In genomic region chr1:186819140-186819539, GRCh38 we compare ENCODE assay signal across 11 cellular contexts. TPM values are rescaled to one million over a fixed set of nuclear protein-coding genes. Genes with fewer than 3 reads are reported as not detected.
A peak's percentile ranks its signal among the peaks of the same experiment; 100 is the strongest.
DNase-seq lines count a peak whose midpoint lies in the region; ATAC-seq, FAIRE-seq and TF ChIP-seq lines count a peak whose summit lies in the region.
"Had no signal": no experiment of that assay in that cellular context is flagged by ENCODE, and none has a peak within 500 bp of the region (broad histone marks: within the 10 kb centered on the region; RNA-seq: fewer than 3 reads in every experiment).

No MANE protein-coding gene starts in this region.

- TF ChIP-seq EP300 in A549 (IDR thresholded peaks at IDR 0.05) = no peak

- no peak for TF ChIP-seq RAD21 in A549 (conservative IDR thresholded peaks at IDR 0.05 in 1 of 2, IDR thresholded peaks at IDR 0.05 in 1 of 2)

- H3K4me3 ChIP-seq in A549 = no peak overlapping the region
- H3K4me3 ChIP-seq: right lobe of liver, tibial nerve had no signal

- H3K4me2 ChIP-seq in A549 = peak overlapping the region; percentile 59

- no peaks in the 10 kb centered on the region for H3K4me1 Mint-ChIP-seq in nephron progenitor cell

- H3K9me3 ChIP-seq in A549 = no peaks in the 10 kb centered on the region
- H3K9me3 ChIP-seq: right lobe of liver, tibial nerve had no signal

- H3K27ac Mint-ChIP-seq in nephron progenitor cell = no peak overlapping the region

- H3K4me1 ChIP-seq in A549 = peaks cover 35% of the 10 kb centered on the region
- H3K4me1 ChIP-seq: right lobe of liver had no signal

- 34% methylated on average over 3 of the region's 3 CpGs for WGBS in A549 (ENCODE audit: missing lambda C conversion rate)

- H3K4me3 Mint-ChIP-seq in nephron progenitor cell = no peak overlapping the region

- TF ChIP-seq POLR2A in A549 (IDR thresholded peaks at IDR 0.05; ENCODE audit: low read length) = no peak

- no peak for DNase-seq in A549 (ENCODE audit: low read depth in 1 of 2, low spot score in 1 of 2)
- no peak for DNase-seq in activated T-cell treated with anti-CD3 and anti-CD28 coated beads for 4 hours
- DNase-seq in nephron progenitor cell = no peak
- no peak for DNase-seq in NCI-H446 (lab: John Stamatoyannopoulos, UW)
- no peak for DNase-seq in iPS-NIHi7 (ENCODE audit: extremely low spot score)
- DNase-seq: right lobe of liver had no signal

- POLR2A ChIA-PET in A549 (lab: Yijun Ruan, JAX) = no interaction called here

- no peaks in the 10 kb centered on the region for H3K36me3 Mint-ChIP-seq in nephron progenitor cell (ENCODE audit: low read depth)

- no peaks in the 10 kb centered on the region for H3K27me3 Mint-ChIP-seq in nephron progenitor cell (ENCODE audit: low read depth, poor library complexity)

- H3K9me3 Mint-ChIP-seq in nephron progenitor cell = no peaks in the 10 kb centered on the region

- TF ChIP-seq CTCF in A549 (IDR thresholded peaks at IDR 0.05) (no peak), nephron progenitor cell (IDR thresholded peaks at IDR 0.05) (no peak)

- FAIRE-seq in A549 (lab: Jason Lieb, UNC) (no peak), TTC549 (lab: Jason Lieb, UNC) (peak; percentile 26)

- ATAC-seq in A549 (no peak), GM19438 (IDR thresholded peaks at IDR 0.05; ENCODE audit: low read depth, unreplicated experiment) (peak; percentile 65), HG03066 (IDR thresholded peaks at IDR 0.05; ENCODE audit: low read depth, unreplicated experiment) (peak; percentile 86)
- ATAC-seq: Panc1 had no signal

- peak overlapping the region; percentile 9 to 21; a peak in 4 of 6 replicates for H3K27ac ChIP-seq in A549
- H3K27ac ChIP-seq: right lobe of liver had no signal

- CTCF ChIA-PET in A549 (lab: Yijun Ruan, JAX) = interaction anchor here (1.0 to 1.4 kb wide), 2 partner anchors 13 to 444 kb away, joined by 3 read pairs; partner anchors contain the start of genes ODR4 and TPR

TF ChIP-seq in A549, 52 proteins besides CTCF, POLR2A, EP300 and RAD21:
- TF ChIP-seq KDM1A (IDR thresholded peaks at IDR 0.05; ENCODE audit: low read depth) = no peak
- TF ChIP-seq TFCP2L1 (CRISPR knock-in tag; IDR thresholded peaks at IDR 0.05) = no peak
- no peak for TF ChIP-seq HEYL (CRISPR knock-in tag; IDR thresholded peaks at IDR 0.05)
- no peak for TF ChIP-seq BCL3 (IDR thresholded peaks at IDR 0.05)
- TF ChIP-seq TP53 (CRISPR knock-in tag; IDR thresholded peaks at IDR 0.05) = no peak
- no peak for TF ChIP-seq SMC3 (IDR thresholded peaks at IDR 0.05)
- no peak for TF ChIP-seq EHMT2 (IDR thresholded peaks at IDR 0.05; ENCODE audit: low read depth)

RNA-seq across cellular contexts. Expression of gene PLA2G4A, which starts 9.6 kb away (rescaled TPM):
- 80.4 and 84.3 TPM in 2 replicates for polyA plus RNA-seq in A549 (2011; rRNA removed)
- 3.8 and 4.3 TPM in 2 replicates for polyA plus RNA-seq in A549 (2012; cell fraction: cytosol; rRNA removed)
- polyA plus RNA-seq in A549 (2012; cell fraction: nucleus; rRNA removed) = 3.2 and 4.1 TPM in 2 replicates
- polyA plus RNA-seq in A549 (2017; fragmentation: RNase III; extraction: RNeasy Plus Mini Kit Qiagen cat#74134 plus additional on column Dnase treatment) = 14.9 to 26.3 TPM (median 17.6 TPM) in 3 replicates
- 18.8 and 23.8 TPM in 2 replicates for polyA minus RNA-seq in A549 (2011; rRNA and poly(A)+ RNA removed)

Comparison
In these comparisons a context has a peak if more than half of its experiments do, and no peak if none do; other contexts are left out.
1. ATAC-seq: peak in GM19438 (single experiment) and HG03066 (single experiment); none in A549 (0 of 2).